In the genomic region with DNA sequence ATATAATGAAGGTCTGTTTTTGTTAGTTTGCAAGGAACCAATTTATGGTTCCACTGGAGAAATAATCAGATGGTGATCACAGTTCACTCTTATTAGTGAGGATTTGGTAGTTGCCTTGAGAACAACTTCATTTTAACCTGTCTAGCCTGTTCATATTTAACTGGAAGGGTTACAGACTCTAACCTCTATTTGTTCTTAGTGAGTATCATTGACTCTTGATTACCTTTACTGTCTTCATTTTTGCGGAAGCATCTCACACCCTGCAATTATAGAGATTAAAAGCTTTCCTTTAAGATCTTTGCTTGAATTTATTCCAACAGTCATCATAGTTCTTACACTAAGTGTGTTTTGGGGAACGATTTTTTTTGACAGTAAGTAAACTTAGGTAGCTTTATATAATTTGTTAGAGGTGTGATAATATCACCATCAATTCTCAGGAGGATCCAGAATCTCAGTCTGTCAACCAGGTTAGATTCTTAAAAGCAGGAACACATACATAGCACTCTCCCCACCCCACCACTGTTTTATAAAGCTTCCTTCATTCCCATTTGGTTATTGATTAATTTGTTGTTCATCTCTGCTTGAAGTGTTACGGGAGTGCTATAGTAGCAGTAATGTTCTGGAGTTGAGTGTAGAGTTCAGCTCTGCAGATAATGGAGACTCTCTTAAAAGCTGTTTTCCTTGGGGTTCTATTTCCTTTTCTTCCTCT, we compare ENCODE assay signal across 26 cellular contexts. TPM values are rescaled to one million over a fixed set of nuclear protein-coding genes. Genes with fewer than 3 reads are reported as not detected.
A peak's percentile ranks its signal among the peaks of the same experiment; 100 is the strongest.
DNase-seq lines count a peak whose midpoint lies in the region; ATAC-seq and TF ChIP-seq lines count a peak whose summit lies in the region.
"Had no signal": no experiment of that assay in that cellular context is flagged by ENCODE, and none has a peak within 500 bp of the region (broad histone marks: within the 10 kb centered on the region; RNA-seq: fewer than 3 reads in every experiment).

No MANE protein-coding gene starts in this region.

- no peak overlapping the region for H2BK15ac ChIP-seq in IMR-90 (ENCODE audit: low read depth, low read length)

- no peak overlapping the region for H3K56ac ChIP-seq in IMR-90 (ENCODE audit: extremely low read depth, insufficient read depth, low read length)

- peak overlapping the region; percentile 90 for H3K18ac ChIP-seq in IMR-90 (ENCODE audit: low read depth, low read length)

- H3K9ac ChIP-seq in IMR-90 (ENCODE audit: low read depth, low read length) = peak overlapping the region; percentile 10; the same call in 1 of the 2 replicates

- H2AK9ac ChIP-seq in IMR-90 (replicated peaks; ENCODE audit: low read depth, low read length, poor library complexity) = no peak overlapping the region

- peak overlapping the region; percentile 53 for H2BK5ac ChIP-seq in IMR-90 (ENCODE audit: low read depth, low read length, poor library complexity, severe bottlenecking)

- no peak overlapping the region for H2AFZ ChIP-seq in IMR-90 (replicated peaks; ENCODE audit: low read length, poor library complexity)
- no peak overlapping the region for H2AFZ ChIP-seq in hepatocyte

- no peaks in the 10 kb centered on the region for H3K4me1 ChIP-seq in CD8-positive, alpha-beta T cell (ENCODE audit: insufficient read depth, low read length)
- H3K4me1 ChIP-seq in IMR-90 (ENCODE audit: control insufficient read depth, insufficient read depth, low read length) (peaks cover 7% of the 10 kb centered on the region), hepatocyte (ENCODE audit: insufficient read depth) (peaks cover 16% of the 10 kb centered on the region)
- H3K4me1 ChIP-seq: SJSA1 had no signal

- CTCF ChIA-PET in CD8-positive, alpha-beta T cell (lab: Charles Lee) = no interaction called here
- CTCF ChIA-PET in IMR-90 (lab: Yijun Ruan, JAX) = no interaction called here

- TF ChIP-seq RAD21 in IMR-90 (IDR thresholded peaks at IDR 0.05; ENCODE audit: low read length) = no peak

- peak overlapping the region; percentile 24; the same call in 1 of the 2 replicates for H3K14ac ChIP-seq in IMR-90 (replicated peaks; ENCODE audit: low read depth, low read length)

- in situ Hi-C loops in IMR-90 (cut with MboI; ENCODE audit: low sequenced_read_pairs) = no loop called here

- 0 out of 4 replicates have a peak overlapping the region, but pooled peaks of 1 of the 2 experiments have one; percentile 16 for H4K8ac ChIP-seq in IMR-90 (ENCODE audit: low read depth in 2 of 2, low read length in 2 of 2)

- H3K9me3 ChIP-seq in CD8-positive, alpha-beta T cell (ENCODE audit: low read length) = no peaks in the 10 kb centered on the region
- H3K9me3 ChIP-seq in IMR-90 (ENCODE audit: control insufficient read depth, insufficient read depth, low read length) (no peaks in the 10 kb centered on the region), hepatocyte (ENCODE audit: low read depth) (no peaks in the 10 kb centered on the region)
- H3K9me3 ChIP-seq: MG63, SJSA1 had no signal

- peaks cover 54% of the 10 kb centered on the region for H3K36me3 Mint-ChIP-seq in CD8-positive, alpha-beta T cell
- H3K36me3 Mint-ChIP-seq in osteocyte (ENCODE audit: unreplicated experiment) = peaks cover 29% of the 10 kb centered on the region

- H3K4me2 ChIP-seq in IMR-90 (ENCODE audit: low read depth, low read length) = peak overlapping the region; percentile 87
- peak overlapping the region; percentile 20 for H3K4me2 ChIP-seq in hepatocyte

- H3K4me3 Mint-ChIP-seq in CD8-positive, alpha-beta T cell = no peak overlapping the region
- H3K4me3 Mint-ChIP-seq in osteocyte (ENCODE audit: unreplicated experiment) = no peak overlapping the region
- H3K4me3 Mint-ChIP-seq: activated CD4-positive, alpha-beta memory T cell treated with anti-CD3 and anti-CD28 coated beads, Interleukin-2, amount 10 ng/mL, durations not matched to agents 7 days and 5 days; type B pancreatic cell had no signal

- no peak for TF ChIP-seq POLR2A in IMR-90 (IDR thresholded peaks at IDR 0.05; ENCODE audit: low read depth, low read length)

- H3K4me1 Mint-ChIP-seq in CD8-positive, alpha-beta T cell (ENCODE audit: low read depth) = peaks cover 47% of the 10 kb centered on the region
- peaks cover 14% of the 10 kb centered on the region for H3K4me1 Mint-ChIP-seq in osteocyte (ENCODE audit: unreplicated experiment)

- no peaks in the 10 kb centered on the region for H3K27me3 Mint-ChIP-seq in CD8-positive, alpha-beta T cell (ENCODE audit: low read depth)
- H3K27me3 Mint-ChIP-seq in osteocyte (ENCODE audit: unreplicated experiment) = no peaks in the 10 kb centered on the region
- H3K27me3 Mint-ChIP-seq: activated CD4-positive, alpha-beta memory T cell treated with anti-CD3 and anti-CD28 coated beads, Interleukin-2, amount 10 ng/mL, durations not matched to agents 7 days and 5 days; type B pancreatic cell had no signal

- H3K4ac ChIP-seq in IMR-90 (ENCODE audit: low read depth, low read length) = peak overlapping the region; percentile 47

- no peak for DNase-seq in CD8-positive, alpha-beta T cell
- DNase-seq in IMR-90 (no peak), hepatocyte (ENCODE audit: low spot score) (no peak), osteocyte (ENCODE audit: extremely low spot score, unreplicated experiment) (no peak), NK-92 (lab: John Stamatoyannopoulos, UW; ENCODE audit: unreplicated experiment) (no peak)
- DNase-seq in activated T-cell treated with anti-CD3 and anti-CD28 coated beads, Interleukin-2, amount 50 U/mL, for 48 hours = no peak
- DNase-seq in activated CD4-positive, alpha-beta T cell treated with anti-CD3 and anti-CD28 coated beads for 1 hour = no peak
- DNase-seq: activated CD4-positive, alpha-beta memory T cell treated with anti-CD3 and anti-CD28 coated beads, Interleukin-2, amount 10 ng/mL, durations not matched to agents 7 days and 5 days; activated effector memory CD4-positive, alpha-beta T cell treated with anti-CD3 and anti-CD28 coated beads, Interleukin-2, amount 50 U/mL, for 16 hours; amniotic stem cell; brain microvascular endothelial cell; C1 segment of cervical spinal cord; head of caudate nucleus; KG1; MG63; NCI-H1105 treated with DMSO at 0.1 percent for 48 hours; NCI-H1930; NCI-H2227 treated with DMSO at 0.1 percent for 48 hours; NCI-H748 treated with DMSO at 0.1 percent for 48 hours; occipital lobe; RPMI8226; substantia nigra; T-helper 1 cell had no signal

- H3K27ac Mint-ChIP-seq in CD8-positive, alpha-beta T cell = peak overlapping the region; percentile 49
- H3K27ac Mint-ChIP-seq in osteocyte (ENCODE audit: unreplicated experiment) = peak overlapping the region; percentile 31
- H3K27ac Mint-ChIP-seq: activated CD4-positive, alpha-beta memory T cell treated with anti-CD3 and anti-CD28 coated beads, Interleukin-2, amount 10 ng/mL, durations not matched to agents 7 days and 5 days; type B pancreatic cell had no signal

- H3K79me1 ChIP-seq in IMR-90 (ENCODE audit: low read depth in 1 of 2, low read length in 2 of 2) = peaks cover 10 to 35% of the 10 kb centered on the region in 2 experiments; a peak in 3 of 4 replicates

- dilution Hi-C loops in IMR-90 (cut with HindIII; ENCODE audit: low sequenced_read_pairs, unreplicated experiment) = no loop called here

- H2BK120ac ChIP-seq in IMR-90 (ENCODE audit: low read depth, low read length) = peak overlapping the region; percentile 24; the same call in 1 of the 2 replicates

- H2BK20ac ChIP-seq in IMR-90 (ENCODE audit: low read depth, low read length) = peak overlapping the region; percentile 35; the same call in 1 of the 2 replicates

- ATAC-seq in CD8-positive, alpha-beta T cell = no peak
- no peak for ATAC-seq in IMR-90 (ENCODE audit: low read depth)

- peak overlapping the region; percentile 4; the same call in 1 of the 2 replicates for H4K91ac ChIP-seq in IMR-90 (ENCODE audit: insufficient read depth, low read depth, low read length)

- TF ChIP-seq CTCF in CD8-positive, alpha-beta T cell (IDR thresholded peaks at IDR 0.05) = no peak
- TF ChIP-seq CTCF in IMR-90 (conservative IDR thresholded peaks at IDR 0.05; ENCODE audit: low read depth, low read length) (no peak), hepatocyte (IDR thresholded peaks at IDR 0.05; ENCODE audit: poor library complexity) (no peak), osteocyte (IDR thresholded peaks at IDR 0.05) (no peak)

- no peaks in the 10 kb centered on the region for H3K9me2 ChIP-seq in hepatocyte (replicated peaks; ENCODE audit: insufficient read depth)

- intact Hi-C loops in CD8-positive, alpha-beta T cell (cut with DNase I, micrococcal nuclease) = no loop called here
- intact Hi-C loops in IMR-90 (cut with micrococcal nuclease) = no loop called here

- H2AK5ac ChIP-seq in IMR-90 (ENCODE audit: low read depth, low read length) = no peak overlapping the region

- no peak overlapping the region for H3K4me3 ChIP-seq in CD8-positive, alpha-beta T cell (ENCODE audit: low read depth, low read length)
- H3K4me3 ChIP-seq in IMR-90 (ENCODE audit: insufficient read depth, low read depth, low read length) (no peak overlapping the region), hepatocyte (no peak overlapping the region)
- H3K4me3 ChIP-seq: MG63, SJSA1 had no signal

- H4K5ac ChIP-seq in IMR-90 (ENCODE audit: low read depth, low read length) = peak overlapping the region; percentile 88

- no peak overlapping the region for H3K27ac ChIP-seq in CD8-positive, alpha-beta T cell (ENCODE audit: low read depth, low read length)
- H3K27ac ChIP-seq in IMR-90 (ENCODE audit: insufficient read depth, low read length) (peak overlapping the region; percentile 69; the same call in 1 of the 2 replicates), hepatocyte (peak overlapping the region; percentile 17)
- H3K27ac ChIP-seq: brain microvascular endothelial cell, epithelial cell of prostate, SJSA1 had no signal

- H3K27me3 ChIP-seq in CD8-positive, alpha-beta T cell (ENCODE audit: insufficient read depth, low read length) = no peaks in the 10 kb centered on the region
- no peaks in the 10 kb centered on the region for H3K27me3 ChIP-seq in IMR-90 (ENCODE audit: control insufficient read depth, insufficient read depth, low read length)
- H3K27me3 ChIP-seq in hepatocyte = no peaks in the 10 kb centered on the region
- H3K27me3 ChIP-seq: brain microvascular endothelial cell, MG63, SJSA1 had no signal

- H3K9me3 Mint-ChIP-seq in CD8-positive, alpha-beta T cell = no peaks in the 10 kb centered on the region
- no peaks in the 10 kb centered on the region for H3K9me3 Mint-ChIP-seq in osteocyte (ENCODE audit: unreplicated experiment)
- H3K9me3 Mint-ChIP-seq: activated CD4-positive, alpha-beta memory T cell treated with anti-CD3 and anti-CD28 coated beads, Interleukin-2, amount 10 ng/mL, durations not matched to agents 7 days and 5 days; type B pancreatic cell had no signal

- H3K9me1 ChIP-seq in IMR-90 (ENCODE audit: insufficient read depth, low read length) = peaks cover 4% of the 10 kb centered on the region; the same call in 1 of the 2 replicates

- H4K20me1 ChIP-seq in IMR-90 (ENCODE audit: insufficient read depth, low read length) (peaks cover 6% of the 10 kb centered on the region; the same call in 1 of the 2 replicates), hepatocyte (ENCODE audit: insufficient read depth, poor library complexity, severe bottlenecking) (no peaks in the 10 kb centered on the region)

- H3K23ac ChIP-seq in IMR-90 (ENCODE audit: low read depth, low read length) = peak overlapping the region; percentile 28; the same call in 1 of the 2 replicates

- POLR2A ChIA-PET in CD8-positive, alpha-beta T cell (lab: Charles Lee) = no interaction called here
- POLR2A ChIA-PET in IMR-90 (lab: Charles Lee; ENCODE audit: unreplicated experiment) = no interaction called here

- WGBS in IMR-90 (ENCODE audit: extremely low coverage in 2 of 2, insufficient read length in 1 of 2), 2 experiments = no CpG with 5 or more reads among the region's 3 CpGs
- WGBS in hepatocyte (ENCODE audit: low lambda C conversion rate, missing lambda C conversion rate) = 70% methylated on average over 3 of the region's 3 CpGs

- peaks cover 14% of the 10 kb centered on the region for H3K79me2 ChIP-seq in hepatocyte

- peaks cover 3% of the 10 kb centered on the region for H3K36me3 ChIP-seq in CD8-positive, alpha-beta T cell (ENCODE audit: insufficient read depth, low read length)
- H3K36me3 ChIP-seq in IMR-90 (ENCODE audit: control insufficient read depth, insufficient read depth, low read length) (peaks cover 12% of the 10 kb centered on the region), hepatocyte (replicated peaks; ENCODE audit: insufficient read depth, low read depth) (no peaks in the 10 kb centered on the region)

- BruUV-seq in IMR-90 (replicated peaks; lab: Mats Ljungman, UMichigan) = no TSS peak

RNA-seq across cellular contexts. Expression of a gene that starts 30.1 kb away (rescaled TPM):
- under 1 TPM; 0.22 to 0.24 TPM for total RNA-seq in CD8-positive, alpha-beta T cell
- total RNA-seq in IMR-90 (2012; rRNA removed) = 4.5 and 5.8 TPM in 2 replicates
- polyA plus RNA-seq in IMR-90 (2012; rRNA removed) = 1.1 and 1.8 TPM in 2 replicates
- 0.18 and 0.28 TPM in 2 replicates for polyA plus RNA-seq in IMR-90 (2012; cell fraction: cytosol; rRNA removed)
- 0.04 and 0.40 TPM in 2 replicates for polyA plus RNA-seq in IMR-90 (2012; cell fraction: nucleus; rRNA removed; ENCODE audit: low replicate concordance)
- total RNA-seq in hepatocyte = 7.9 and 9.7 TPM in 2 replicates
- polyA plus RNA-seq in hepatocyte = 1.4 and 1.8 TPM in 2 replicates
- total RNA-seq in osteocyte = 30.0 and 32.1 TPM in 2 replicates

RNA-seq across cellular contexts. Expression of a gene that starts 34.4 kb away (rescaled TPM):
- 10 to 100 TPM; 73.9 to 78.8 TPM for total RNA-seq in CD8-positive, alpha-beta T cell
- total RNA-seq in IMR-90 (2012; rRNA removed) (29.6 and 44.7 TPM in 2 replicates), hepatocyte (32.4 and 34.4 TPM in 2 replicates), osteocyte (69.5 and 73.3 TPM in 2 replicates)
- polyA plus RNA-seq in IMR-90 (2012; rRNA removed) (22.1 and 22.3 TPM in 2 replicates), hepatocyte (29.5 and 33.9 TPM in 2 replicates)
- polyA plus RNA-seq in IMR-90 (2012; cell fraction: cytosol; rRNA removed) = 4.0 and 7.3 TPM in 2 replicates
- 1.1 and 9.4 TPM in 2 replicates for polyA plus RNA-seq in IMR-90 (2012; cell fraction: nucleus; rRNA removed; ENCODE audit: low replicate concordance)

RNA-seq across cellular contexts. Expression of a gene that starts 51.1 kb away (rescaled TPM):
- 1 to 10 TPM; 3.4 to 4.2 TPM for total RNA-seq in CD8-positive, alpha-beta T cell
- total RNA-seq in IMR-90 (2012; rRNA removed) (2.0 and 12.8 TPM in 2 replicates), hepatocyte (7.8 and 20.4 TPM in 2 replicates), osteocyte (22.7 and 24.3 TPM in 2 replicates)
- polyA plus RNA-seq in IMR-90 (2012; rRNA removed) (13.7 and 15.9 TPM in 2 replicates), hepatocyte (41.0 and 44.5 TPM in 2 replicates)
- polyA plus RNA-seq in IMR-90 (2012; cell fraction: cytosol; rRNA removed) = 3.4 and 3.8 TPM in 2 replicates
- polyA plus RNA-seq in IMR-90 (2012; cell fraction: nucleus; rRNA removed; ENCODE audit: low replicate concordance) = 0.87 and 4.0 TPM in 2 replicates
